In the genomic region with DNA sequence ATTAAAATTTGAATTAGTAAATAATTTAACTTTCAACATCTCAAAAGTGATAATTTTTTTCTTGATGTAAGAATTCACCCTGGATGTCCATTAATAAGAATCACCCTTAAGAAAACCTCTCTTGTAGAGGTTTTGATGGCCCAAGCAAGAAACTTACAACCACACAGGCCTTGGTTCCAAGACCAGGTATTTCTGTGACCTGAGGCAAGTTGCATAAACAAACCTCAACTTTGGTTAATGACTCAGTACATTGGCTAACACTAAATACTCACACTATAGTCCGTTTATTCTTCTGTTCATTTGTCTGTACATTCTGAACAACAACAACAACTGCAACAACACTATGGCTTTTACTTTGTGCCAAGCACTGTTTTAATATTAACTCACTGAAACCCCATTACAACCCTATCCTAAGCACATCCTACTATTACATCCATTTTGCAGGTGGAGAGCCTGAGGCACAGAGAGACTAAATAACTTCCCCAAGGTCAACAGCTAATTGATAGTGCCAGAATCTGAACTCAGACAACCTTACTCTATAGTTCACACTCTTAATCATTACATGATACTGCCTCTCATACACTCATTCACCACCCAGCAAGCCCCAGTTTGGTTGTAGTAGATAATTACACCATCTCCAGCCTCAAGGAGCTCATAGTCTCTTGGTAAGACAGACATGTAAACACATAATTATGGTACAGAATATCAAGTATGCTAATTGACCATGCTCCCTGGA, we compare ENCODE assay signal across 13 cellular contexts. TPM values are rescaled to one million over a fixed set of nuclear protein-coding genes. Genes with fewer than 3 reads are reported as not detected.
A peak's percentile ranks its signal among the peaks of the same experiment; 100 is the strongest.
DNase-seq lines count a peak whose midpoint lies in the region; ATAC-seq, FAIRE-seq and TF ChIP-seq lines count a peak whose summit lies in the region.
"Had no signal": no experiment of that assay in that cellular context is flagged by ENCODE, and none has a peak within 500 bp of the region (broad histone marks: within the 10 kb centered on the region; RNA-seq: fewer than 3 reads in every experiment).

No MANE protein-coding gene starts in this region.

- H3K4me1 ChIP-seq in RWPE2 (ENCODE audit: insufficient read depth, poor library complexity, severe bottlenecking) (peaks cover 33% of the 10 kb centered on the region), fibroblast of lung (ENCODE audit: control insufficient read depth, extremely low read depth, insufficient read depth, low read length) (peaks cover 13% of the 10 kb centered on the region)

- no peak overlapping the region for H3K4me2 ChIP-seq in fibroblast of lung (ENCODE audit: extremely low read depth, insufficient read depth, low read length)

- H3K36me3 ChIP-seq in RWPE2 (ENCODE audit: low read depth), result no peaks in the 10 kb centered on the region
- H3K36me3 ChIP-seq in fibroblast of lung (ENCODE audit: control insufficient read depth, insufficient read depth, low read length), result no peaks in the 10 kb centered on the region
- H3K36me3 ChIP-seq: cardiac muscle cell, tibial nerve had no signal

- H3K27ac ChIP-seq in RWPE2 (ENCODE audit: poor library complexity, severe bottlenecking), result peak overlapping the region; percentile 83
- H3K27ac ChIP-seq in fibroblast of lung (ENCODE audit: insufficient read depth, low read length), result no peak overlapping the region
- H3K27ac ChIP-seq: cardiac muscle cell had no signal

- no peaks in the 10 kb centered on the region for H3K27me3 ChIP-seq in RWPE2 (ENCODE audit: insufficient read depth, poor library complexity, severe bottlenecking)
- no peaks in the 10 kb centered on the region for H3K27me3 ChIP-seq in fibroblast of lung (ENCODE audit: control insufficient read depth, insufficient read depth, low read length)
- H3K27me3 ChIP-seq: cardiac muscle cell, tibial nerve had no signal

- H3K9ac ChIP-seq in fibroblast of lung (ENCODE audit: insufficient read depth, low read length), result no peak overlapping the region

- in situ Hi-C loops in KBM-7 (cut with MboI; ENCODE audit: low pct_unique_long_range_greater_than_20kb, low sequenced_read_pairs), result no loop called here

- H3K4me3 ChIP-seq in RWPE2 (ENCODE audit: severe bottlenecking), result no peak overlapping the region
- no peak overlapping the region for H3K4me3 ChIP-seq in fibroblast of lung (replicated peaks in 1 of 4; ENCODE audit: control extremely low read depth in 1 of 4, insufficient read depth in 1 of 4, low read depth in 3 of 4, low read length in 4 of 4)
- H3K4me3 ChIP-seq: cardiac muscle cell, tibial nerve had no signal

- peak; percentile 39 for DNase-seq in NCI-H1436 (lab: John Stamatoyannopoulos, UW)
- no peak for DNase-seq in NCI-H1436 treated with DMSO at 0.1 percent for 48 hours (lab: John Stamatoyannopoulos, UW)
- no peak for DNase-seq in RWPE2 (ENCODE audit: low spot score)
- DNase-seq in fibroblast of lung (ENCODE audit: low read depth in 2 of 2), result peak; percentile 36 to 83
- peak; percentile 33 for DNase-seq in urothelium cell line (ENCODE audit: low spot score)
- no peak for DNase-seq in Ammon's horn (ENCODE audit: low spot score)
- no peak for DNase-seq in KBM-7
- DNase-seq: left ventricle myocardium superior, NCI-H345, OCI-M1 had no signal

- ATAC-seq in RWPE2 (ENCODE audit: low read depth), result peak; percentile 78
- no peak for ATAC-seq in HG03432 (IDR thresholded peaks at IDR 0.05; ENCODE audit: unreplicated experiment)
- ATAC-seq: left ventricle myocardium superior had no signal

- no peaks in the 10 kb centered on the region for H4K20me1 ChIP-seq in fibroblast of lung (ENCODE audit: control insufficient read depth, extremely low read depth, insufficient read depth, low read length)

- TF ChIP-seq CTCF in RWPE2 (IDR thresholded peaks at IDR 0.05; ENCODE audit: poor library complexity, severe bottlenecking), result no peak
- no peak for TF ChIP-seq CTCF in fibroblast of lung (conservative IDR thresholded peaks at IDR 0.05 in 1 of 2, IDR thresholded peaks at IDR 0.05 in 1 of 2; ENCODE audit: low read depth in 1 of 2, low read length in 2 of 2)

- H3K79me2 ChIP-seq in fibroblast of lung (ENCODE audit: control insufficient read depth, insufficient read depth, low read length), result no peaks in the 10 kb centered on the region

- peak; percentile 50 for FAIRE-seq in urothelium cell line (lab: Jason Lieb, UNC)

- H3K9me3 ChIP-seq in RWPE2 (ENCODE audit: severe bottlenecking) (no peaks in the 10 kb centered on the region), fibroblast of lung (ENCODE audit: control insufficient read depth, insufficient read depth, low read depth, low read length) (no peaks in the 10 kb centered on the region)

- no peak overlapping the region for H2AFZ ChIP-seq in fibroblast of lung (ENCODE audit: low read length)

RNA-seq across cellular contexts. Expression of a gene that starts 6.6 kb away (rescaled TPM):
- 0.50 and 1.3 TPM in 2 replicates for total RNA-seq in fibroblast of lung
- polyA plus RNA-seq in fibroblast of lung, result 0.79 and 2.7 TPM in 2 replicates
- polyA plus RNA-seq in fibroblast of lung (2012), result 0.44 and 1.3 TPM in 2 replicates
- 0.94 and 5.1 TPM in 2 replicates for polyA minus RNA-seq in fibroblast of lung (ENCODE audit: low replicate concordance)

Comparison
In these comparisons a context has a peak if more than half of its experiments do, and no peak if none do; other contexts are left out.
1. DNase-seq: peak in NCI-H1436 (single experiment), fibroblast of lung (2 of 2) and urothelium cell line (single experiment); none in NCI-H1436 treated with DMSO at 0.1 percent for 48 hours (single experiment), RWPE2 (single experiment), Ammon's horn (single experiment) and KBM-7 (single experiment).